15 cellular contexts compared by ENCODE assay signal in the genomic region with DNA sequence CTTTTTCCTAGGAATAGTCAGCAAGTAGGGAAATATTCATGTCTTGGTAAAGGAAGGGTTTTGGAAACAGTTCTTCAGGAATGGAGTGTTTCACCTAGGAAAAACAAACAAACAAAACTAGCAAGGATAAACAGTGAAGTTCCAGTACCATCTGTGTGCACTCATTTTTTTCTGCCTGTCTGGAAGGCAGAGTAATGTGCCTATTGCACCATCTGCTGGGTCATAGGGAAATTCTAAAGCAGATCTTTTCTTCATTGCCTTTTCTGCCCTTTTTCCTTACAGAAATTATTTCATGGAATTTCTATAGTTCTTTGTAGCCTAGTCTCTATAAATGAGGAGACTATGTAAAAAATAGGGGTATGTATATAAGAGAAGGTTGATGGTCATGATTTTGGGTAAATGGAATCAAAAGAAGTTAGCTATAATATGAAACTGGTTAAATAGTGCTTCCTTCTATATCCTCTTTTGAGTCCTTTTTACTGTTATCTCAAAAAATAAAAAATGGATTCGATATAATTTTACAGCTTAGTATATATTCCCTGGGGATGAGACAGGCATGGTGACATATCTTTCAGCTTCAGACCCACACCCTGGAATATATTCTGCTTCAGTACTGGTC. TPM values are rescaled to one million over a fixed set of nuclear protein-coding genes. Genes with fewer than 3 reads are reported as not detected.
A peak's percentile ranks its signal among the peaks of the same experiment; 100 is the strongest.
DNase-seq lines count a peak whose midpoint lies in the region; ATAC-seq and TF ChIP-seq lines count a peak whose summit lies in the region.
"Had no signal": no experiment of that assay in that cellular context is flagged by ENCODE, and none has a peak within 500 bp of the region (broad histone marks: within the 10 kb centered on the region; RNA-seq: fewer than 3 reads in every experiment).

No MANE protein-coding gene starts in this region.

- no peaks in the 10 kb centered on the region for H3K36me3 ChIP-seq in brain microvascular endothelial cell (replicated peaks)
- no peaks in the 10 kb centered on the region for H3K36me3 ChIP-seq in naive thymus-derived CD4-positive, alpha-beta T cell (ENCODE audit: control insufficient read depth in 2 of 3, insufficient read depth in 3 of 3, low read length in 3 of 3)

- intact Hi-C loops in naive thymus-derived CD4-positive, alpha-beta T cell (cut with micrococcal nuclease) = no loop called here

- POLR2A ChIA-PET in naive thymus-derived CD4-positive, alpha-beta T cell (lab: Charles Lee) = no interaction called here

- H3K27me3 Mint-ChIP-seq in naive thymus-derived CD4-positive, alpha-beta T cell = peaks cover 8 to 30% (median 21%) of the 10 kb centered on the region in 5 donors

- peaks cover 0 to 1% (median 0%) of the 10 kb centered on the region in 7 donors for H3K4me1 Mint-ChIP-seq in naive thymus-derived CD4-positive, alpha-beta T cell
- H3K4me1 Mint-ChIP-seq: neural crest cell had no signal

- in situ Hi-C loops in Caki2 (cut with HindIII; ENCODE audit: low pct_unique_long_range_greater_than_20kb, low sequenced_read_pairs) (no loop called here), brain microvascular endothelial cell (cut with HindIII; ENCODE audit: low pct_ligation_motif_present, low sequenced_read_pairs) (no loop called here)

- H3K27ac ChIP-seq in brain microvascular endothelial cell = no peak overlapping the region
- H3K27ac ChIP-seq in naive thymus-derived CD4-positive, alpha-beta T cell (ENCODE audit: low read depth, low read length) = no peak overlapping the region
- H3K27ac ChIP-seq: body of pancreas had no signal

- no peaks in the 10 kb centered on the region for H3K27me3 ChIP-seq in brain microvascular endothelial cell (replicated peaks)
- no peaks in the 10 kb centered on the region for H3K27me3 ChIP-seq in naive thymus-derived CD4-positive, alpha-beta T cell (ENCODE audit: control insufficient read depth in 2 of 2, insufficient read depth in 2 of 2, low read length in 2 of 2)
- H3K27me3 ChIP-seq: body of pancreas had no signal

- H3K4me3 ChIP-seq in LNCaP clone FGC (ENCODE audit: low read depth, low read length) (no peak overlapping the region), brain microvascular endothelial cell (ENCODE audit: low read depth, low read length) (no peak overlapping the region)
- H3K4me3 ChIP-seq in naive thymus-derived CD4-positive, alpha-beta T cell (ENCODE audit: low read length) = no peak overlapping the region
- H3K4me3 ChIP-seq: body of pancreas had no signal

- no peaks in the 10 kb centered on the region for H3K36me3 Mint-ChIP-seq in naive thymus-derived CD4-positive, alpha-beta T cell

- no peak for ATAC-seq in naive thymus-derived CD4-positive, alpha-beta T cell
- ATAC-seq: body of pancreas had no signal

- no peaks in the 10 kb centered on the region for H3K4me1 ChIP-seq in naive thymus-derived CD4-positive, alpha-beta T cell (ENCODE audit: control insufficient read depth in 2 of 2, insufficient read depth in 2 of 2, low read length in 2 of 2)
- H3K4me1 ChIP-seq: body of pancreas had no signal

- TF ChIP-seq CTCF in LNCaP clone FGC (IDR thresholded peaks at IDR 0.05; ENCODE audit: control insufficient read depth, extremely low read depth, insufficient read depth) (peak; percentile 75), brain microvascular endothelial cell (IDR thresholded peaks at IDR 0.05; ENCODE audit: low read depth, low read length, missing control alignments) (peak; percentile 27)

- no peaks in the 10 kb centered on the region for H3K9me3 Mint-ChIP-seq in naive thymus-derived CD4-positive, alpha-beta T cell

- no peaks in the 10 kb centered on the region for H3K9me3 ChIP-seq in naive thymus-derived CD4-positive, alpha-beta T cell (ENCODE audit: control insufficient read depth in 2 of 3, low read length in 3 of 3)
- H3K9me3 ChIP-seq: body of pancreas had no signal

- no peak overlapping the region for H3K4me3 Mint-ChIP-seq in naive thymus-derived CD4-positive, alpha-beta T cell
- H3K4me3 Mint-ChIP-seq: neural crest cell had no signal

- DNase-seq in Caki2 (ENCODE audit: low read depth) (peak; percentile 6), LNCaP clone FGC (ENCODE audit: low read depth) (peak; percentile 69), brain microvascular endothelial cell (no peak), left kidney (ENCODE audit: low read depth, low spot score) (peak; percentile 3)
- no peak for DNase-seq in naive thymus-derived CD4-positive, alpha-beta T cell
- DNase-seq in activated naive CD4-positive, alpha-beta T cell treated with anti-CD3 and anti-CD28 coated beads, Interleukin-2, amount 50 U/mL, for 16 hours = no peak
- DNase-seq in stimulated activated CD4-positive, alpha-beta T cell treated with anti-CD3 and anti-CD28 coated beads, Interleukin-4, amount 100 ng/mL, for 4 hours = no peak
- DNase-seq in activated CD4-positive, alpha-beta T cell treated with anti-CD3 and anti-CD28 coated beads for 4 hours = no peak
- DNase-seq: activated CD8-positive, alpha-beta memory T cell treated with anti-CD3 and anti-CD28 coated beads, Interleukin-2, amount 50 U/mL, for 4 hours; body of pancreas; DMS153; erythroblast; NCI-H187; T1000 had no signal

- CTCF ChIA-PET in naive thymus-derived CD4-positive, alpha-beta T cell (lab: Charles Lee) = no interaction called here

- H3K27ac Mint-ChIP-seq in naive thymus-derived CD4-positive, alpha-beta T cell = no peak overlapping the region

RNA-seq across cellular contexts. Expression of gene HRNR, which starts 3.4 kb away (rescaled TPM):
- total RNA-seq in Caki2 (2014; rRNA removed; shearing (Covaris generic); ENCODE audit: low replicate concordance) = not detected in 2 replicates
- not detected for total RNA-seq in naive thymus-derived CD4-positive, alpha-beta T cell
- not detected for polyA plus RNA-seq in naive thymus-derived CD4-positive, alpha-beta T cell
- total RNA-seq: body of pancreas, neural crest cell had no signal

Comparison
In these comparisons a context has a peak if more than half of its experiments do, and no peak if none do; other contexts are left out.
1. DNase-seq: peak in Caki2 (single experiment), LNCaP clone FGC (single experiment) and left kidney (single experiment); none in brain microvascular endothelial cell (single experiment), naive thymus-derived CD4-positive, alpha-beta T cell (0 of 9), activated naive CD4-positive, alpha-beta T cell treated with anti-CD3 and anti-CD28 coated beads, Interleukin-2, amount 50 U/mL, for 16 hours (single experiment), stimulated activated CD4-positive, alpha-beta T cell treated with anti-CD3 and anti-CD28 coated beads, Interleukin-4, amount 100 ng/mL, for 4 hours (0 of 2) and activated CD4-positive, alpha-beta T cell treated with anti-CD3 and anti-CD28 coated beads for 4 hours (0 of 2).